ENCODE assay signal across 1 cellular context in genomic region chr2:72144746-72145657, GRCh38.
TF ChIP-seq lines count a peak whose summit lies in the region.

No MANE protein-coding gene starts in this region.

TF ChIP-seq in HEK293, 187 proteins besides CTCF, POLR2A, EP300 and RAD21 (continued from another document and continues in another):
- TF ChIP-seq ZSCAN5A (tag by site-specific recombination; IDR thresholded peaks at IDR 0.05) (no peak), ZNF221 (tag by site-specific recombination; IDR thresholded peaks at IDR 0.05; ENCODE audit: borderline replicate concordance) (no peak), ZNF555 (tag by site-specific recombination; conservative IDR thresholded peaks at IDR 0.05) (no peak), ZNF354C (tag by site-specific recombination; IDR thresholded peaks at IDR 0.05; ENCODE audit: borderline replicate concordance, low read depth) (no peak), ZNF561 (tag by site-specific recombination; IDR thresholded peaks at IDR 0.05; ENCODE audit: borderline replicate concordance) (no peak), YY2 (tag by site-specific recombination; IDR thresholded peaks at IDR 0.05) (no peak), ZNF670 (tag by site-specific recombination; IDR thresholded peaks at IDR 0.05; ENCODE audit: low read depth) (no peak), ZFP37 (tag by site-specific recombination; IDR thresholded peaks at IDR 0.05) (no peak), ZNF391 (tag by site-specific recombination; IDR thresholded peaks at IDR 0.05; ENCODE audit: borderline replicate concordance, low read depth) (no peak), SCRT2 (tag by site-specific recombination; IDR thresholded peaks at IDR 0.05) (peak; percentile 49), ZNF211 (tag by site-specific recombination; IDR thresholded peaks at IDR 0.05; ENCODE audit: low read depth) (no peak), OVOL3 (tag by site-specific recombination; IDR thresholded peaks at IDR 0.05) (no peak), MZF1 (tag by site-specific recombination; IDR thresholded peaks at IDR 0.05; ENCODE audit: borderline replicate concordance) (no peak), ZNF223 (tag by site-specific recombination; IDR thresholded peaks at IDR 0.05) (no peak), ZNF311 (tag by site-specific recombination; IDR thresholded peaks at IDR 0.05; ENCODE audit: borderline replicate concordance) (no peak), GFI1B (tag by site-specific recombination; IDR thresholded peaks at IDR 0.05) (no peak), WT1 (tag by site-specific recombination; IDR thresholded peaks at IDR 0.05) (no peak), ZNF335 (tag by site-specific recombination; conservative IDR thresholded peaks at IDR 0.05) (peak; percentile 83), ZNF544 (tag by site-specific recombination; IDR thresholded peaks at IDR 0.05) (no peak), ZNF112 (tag by site-specific recombination; IDR thresholded peaks at IDR 0.05) (no peak), ZNF2 (tag by site-specific recombination; IDR thresholded peaks at IDR 0.05) (no peak), HOXD13 (CRISPR knock-in tag; IDR thresholded peaks at IDR 0.05; ENCODE audit: borderline replicate concordance) (no peak), ZNF394 (tag by site-specific recombination; IDR thresholded peaks at IDR 0.05; ENCODE audit: borderline replicate concordance) (no peak), ZNF692 (tag by site-specific recombination; IDR thresholded peaks at IDR 0.05) (peak; percentile 92), TCF7L2 (IDR thresholded peaks at IDR 0.05; ENCODE audit: borderline replicate concordance, low read depth, low read length) (no peak), ZNF157 (tag by site-specific recombination; IDR thresholded peaks at IDR 0.05) (no peak), ZNF530 (tag by site-specific recombination; IDR thresholded peaks at IDR 0.05; ENCODE audit: low read depth) (no peak), ZNF596 (tag by site-specific recombination; IDR thresholded peaks at IDR 0.05) (no peak), KLF1 (tag by site-specific recombination; IDR thresholded peaks at IDR 0.05) (peak; percentile 81), ZBTB7A (tag by site-specific recombination; IDR thresholded peaks at IDR 0.05; ENCODE audit: low read depth) (no peak), ZBTB21 (tag by site-specific recombination; IDR thresholded peaks at IDR 0.05) (peak; percentile 85), BCL11B (tag by site-specific recombination; IDR thresholded peaks at IDR 0.05; ENCODE audit: low read depth) (no peak), ZEB2 (tag by site-specific recombination; IDR thresholded peaks at IDR 0.05) (peak; percentile 59; the same call in 1 of the 2 replicates), ZBTB8A (tag by site-specific recombination; IDR thresholded peaks at IDR 0.05) (peak; percentile 79), ZNF626 (tag by site-specific recombination; IDR thresholded peaks at IDR 0.05) (no peak), ZNF830 (tag by site-specific recombination; IDR thresholded peaks at IDR 0.05; ENCODE audit: low read depth) (no peak), ZFP41 (tag by site-specific recombination; IDR thresholded peaks at IDR 0.05; ENCODE audit: borderline replicate concordance) (no peak), ZNF416 (tag by site-specific recombination; IDR thresholded peaks at IDR 0.05) (no peak), ZNF747 (tag by site-specific recombination; IDR thresholded peaks at IDR 0.05) (no peak), SETDB1 (IDR thresholded peaks at IDR 0.05; ENCODE audit: insufficient read length, low read length) (no peak), ZNF404 (tag by site-specific recombination; IDR thresholded peaks at IDR 0.05) (no peak), TRIM28 (IDR thresholded peaks at IDR 0.05; ENCODE audit: borderline replicate concordance, low read length) (no peak), ZNF791 (tag by site-specific recombination; IDR thresholded peaks at IDR 0.05) (no peak), ZNF792 (tag by site-specific recombination; IDR thresholded peaks at IDR 0.05) (no peak), ZBTB1 (tag by site-specific recombination; IDR thresholded peaks at IDR 0.05) (no peak), PRDM1 (tag by site-specific recombination; IDR thresholded peaks at IDR 0.05) (0 out of 2 replicates have a peak, but pooled peaks have one; percentile 9), PRDM4 (tag by site-specific recombination; IDR thresholded peaks at IDR 0.05) (no peak), BCL6B (tag by site-specific recombination; IDR thresholded peaks at IDR 0.05) (no peak), ZNF23 (tag by site-specific recombination; IDR thresholded peaks at IDR 0.05; ENCODE audit: borderline replicate concordance) (no peak), ZNF660 (tag by site-specific recombination; IDR thresholded peaks at IDR 0.05) (no peak), EGR2 (tag by site-specific recombination; IDR thresholded peaks at IDR 0.05; ENCODE audit: low read depth) (0 out of 2 replicates have a peak, but pooled peaks have one; percentile 5), ZBTB20 (tag by site-specific recombination; IDR thresholded peaks at IDR 0.05) (peak; percentile 84), ZXDB (tag by site-specific recombination; IDR thresholded peaks at IDR 0.05) (0 out of 2 replicates have a peak, but pooled peaks have one; percentile 22), ZNF184 (tag by site-specific recombination; IDR thresholded peaks at IDR 0.05) (no peak), RBAK (tag by site-specific recombination; IDR thresholded peaks at IDR 0.05) (no peak), ZNF610 (tag by site-specific recombination; IDR thresholded peaks at IDR 0.05; ENCODE audit: borderline replicate concordance) (peak; percentile 40; the same call in 1 of the 2 replicates), ZNF146 (tag by site-specific recombination; IDR thresholded peaks at IDR 0.05) (no peak), ZNF768 (tag by site-specific recombination; IDR thresholded peaks at IDR 0.05) (no peak), REPIN1 (tag by site-specific recombination; IDR thresholded peaks at IDR 0.05; ENCODE audit: low read depth) (no peak), ZNF473 (tag by site-specific recombination; IDR thresholded peaks at IDR 0.05) (no peak), KLF16 (tag by site-specific recombination; IDR thresholded peaks at IDR 0.05) (peak; percentile 77), ZNF132 (tag by site-specific recombination; IDR thresholded peaks at IDR 0.05; ENCODE audit: borderline replicate concordance) (no peak)
- TF ChIP-seq, protein P1, sequence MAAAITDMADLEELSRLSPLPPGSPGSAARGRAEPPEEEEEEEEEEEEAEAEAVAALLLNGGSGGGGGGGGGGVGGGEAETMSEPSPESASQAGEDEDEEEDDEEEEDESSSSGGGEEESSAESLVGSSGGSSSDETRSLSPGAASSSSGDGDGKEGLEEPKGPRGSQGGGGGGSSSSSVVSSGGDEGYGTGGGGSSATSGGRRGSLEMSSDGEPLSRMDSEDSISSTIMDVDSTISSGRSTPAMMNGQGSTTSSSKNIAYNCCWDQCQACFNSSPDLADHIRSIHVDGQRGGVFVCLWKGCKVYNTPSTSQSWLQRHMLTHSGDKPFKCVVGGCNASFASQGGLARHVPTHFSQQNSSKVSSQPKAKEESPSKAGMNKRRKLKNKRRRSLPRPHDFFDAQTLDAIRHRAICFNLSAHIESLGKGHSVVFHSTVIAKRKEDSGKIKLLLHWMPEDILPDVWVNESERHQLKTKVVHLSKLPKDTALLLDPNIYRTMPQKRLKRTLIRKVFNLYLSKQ (tag by site-specific recombination; IDR thresholded peaks at IDR 0.05; ENCODE audit: borderline replicate concordance): no peak
- TF ChIP-seq, protein P2, sequence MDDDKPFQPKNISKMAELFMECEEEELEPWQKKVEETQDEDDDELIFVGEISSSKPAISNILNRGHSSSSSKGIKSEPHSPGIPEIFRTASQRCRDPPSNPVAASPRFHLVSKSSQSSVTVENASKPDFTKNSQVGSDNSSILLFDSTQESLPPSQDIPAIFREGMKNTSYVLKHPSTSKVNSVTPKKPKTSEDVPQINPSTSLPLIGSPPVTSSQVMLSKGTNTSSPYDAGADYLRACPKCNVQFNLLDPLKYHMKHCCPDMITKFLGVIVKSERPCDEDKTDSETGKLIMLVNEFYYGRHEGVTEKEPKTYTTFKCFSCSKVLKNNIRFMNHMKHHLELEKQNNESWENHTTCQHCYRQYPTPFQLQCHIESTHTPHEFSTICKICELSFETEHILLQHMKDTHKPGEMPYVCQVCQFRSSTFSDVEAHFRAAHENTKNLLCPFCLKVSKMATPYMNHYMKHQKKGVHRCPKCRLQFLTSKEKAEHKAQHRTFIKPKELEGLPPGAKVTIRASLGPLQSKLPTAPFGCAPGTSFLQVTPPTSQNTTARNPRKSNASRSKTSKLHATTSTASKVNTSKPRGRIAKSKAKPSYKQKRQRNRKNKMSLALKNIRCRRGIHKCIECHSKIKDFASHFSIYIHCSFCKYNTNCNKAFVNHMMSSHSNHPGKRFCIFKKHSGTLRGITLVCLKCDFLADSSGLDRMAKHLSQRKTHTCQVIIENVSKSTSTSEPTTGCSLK (tag by site-specific recombination; IDR thresholded peaks at IDR 0.05): no peak
- TF ChIP-seq, protein P3, sequence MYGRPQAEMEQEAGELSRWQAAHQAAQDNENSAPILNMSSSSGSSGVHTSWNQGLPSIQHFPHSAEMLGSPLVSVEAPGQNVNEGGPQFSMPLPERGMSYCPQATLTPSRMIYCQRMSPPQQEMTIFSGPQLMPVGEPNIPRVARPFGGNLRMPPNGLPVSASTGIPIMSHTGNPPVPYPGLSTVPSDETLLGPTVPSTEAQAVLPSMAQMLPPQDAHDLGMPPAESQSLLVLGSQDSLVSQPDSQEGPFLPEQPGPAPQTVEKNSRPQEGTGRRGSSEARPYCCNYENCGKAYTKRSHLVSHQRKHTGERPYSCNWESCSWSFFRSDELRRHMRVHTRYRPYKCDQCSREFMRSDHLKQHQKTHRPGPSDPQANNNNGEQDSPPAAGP (tag by site-specific recombination; IDR thresholded peaks at IDR 0.05): no peak
- TF ChIP-seq, protein P4, sequence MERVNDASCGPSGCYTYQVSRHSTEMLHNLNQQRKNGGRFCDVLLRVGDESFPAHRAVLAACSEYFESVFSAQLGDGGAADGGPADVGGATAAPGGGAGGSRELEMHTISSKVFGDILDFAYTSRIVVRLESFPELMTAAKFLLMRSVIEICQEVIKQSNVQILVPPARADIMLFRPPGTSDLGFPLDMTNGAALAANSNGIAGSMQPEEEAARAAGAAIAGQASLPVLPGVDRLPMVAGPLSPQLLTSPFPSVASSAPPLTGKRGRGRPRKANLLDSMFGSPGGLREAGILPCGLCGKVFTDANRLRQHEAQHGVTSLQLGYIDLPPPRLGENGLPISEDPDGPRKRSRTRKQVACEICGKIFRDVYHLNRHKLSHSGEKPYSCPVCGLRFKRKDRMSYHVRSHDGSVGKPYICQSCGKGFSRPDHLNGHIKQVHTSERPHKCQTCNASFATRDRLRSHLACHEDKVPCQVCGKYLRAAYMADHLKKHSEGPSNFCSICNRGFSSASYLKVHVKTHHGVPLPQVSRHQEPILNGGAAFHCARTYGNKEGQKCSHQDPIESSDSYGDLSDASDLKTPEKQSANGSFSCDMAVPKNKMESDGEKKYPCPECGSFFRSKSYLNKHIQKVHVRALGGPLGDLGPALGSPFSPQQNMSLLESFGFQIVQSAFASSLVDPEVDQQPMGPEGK (tag by site-specific recombination; IDR thresholded peaks at IDR 0.05): 0 out of 2 replicates have a peak, but pooled peaks have one; percentile 49
